In genomic region chr10:32357056-32357735, GRCh38 we compare ENCODE assay signal across 19 cellular contexts. TPM values are rescaled to one million over a fixed set of nuclear protein-coding genes. Genes with fewer than 3 reads are reported as not detected.
DNase-seq lines count a peak whose midpoint lies in the region; ATAC-seq lines count a peak whose summit lies in the region.
"Had no signal": no experiment of that assay in that cellular context is flagged by ENCODE, and none has a peak within 500 bp of the region (broad histone marks: within the 10 kb centered on the region; RNA-seq: fewer than 3 reads in every experiment).

No MANE protein-coding gene starts in this region.

- H3K36me3 Mint-ChIP-seq in activated CD8-positive, alpha-beta memory T cell treated with anti-CD3 and anti-CD28 coated beads, Interleukin-2, amount 10 ng/mL, durations not matched to agents 7 days and 5 days: peaks cover 46% of the 10 kb centered on the region
- H3K36me3 Mint-ChIP-seq in T-helper 2 cell treated with Interferon-gamma antibody and Interleukin-4, amounts not matched to agents 5 μg/mL and 100 μg/mL, for 36 hours (ENCODE audit: low read depth): peaks cover 31% of the 10 kb centered on the region
- H3K36me3 Mint-ChIP-seq in activated naive CD8-positive, alpha-beta T cell treated with anti-CD3 and anti-CD28 coated beads for 36 hours: peaks cover 32% of the 10 kb centered on the region
- H3K36me3 Mint-ChIP-seq in stimulated activated effector memory CD8-positive, alpha-beta T cell treated with anti-CD3 and anti-CD28 coated beads, Interleukin-12 subunit alpha, Interleukin-12 subunit beta, amount 100 ng/mL, for 72 hours: peaks cover 28% of the 10 kb centered on the region

- peak; percentile 77 for DNase-seq in activated CD8-positive, alpha-beta memory T cell treated with anti-CD3 and anti-CD28 coated beads, Interleukin-2, amount 10 ng/mL, durations not matched to agents 7 days and 5 days
- DNase-seq in activated CD8-positive, alpha-beta memory T cell treated with anti-CD3 and anti-CD28 coated beads, Interleukin-2, amount 50 U/mL, for 48 hours: no peak
- no peak for DNase-seq in T-helper 2 cell treated with Interferon-gamma antibody and Interleukin-4, amounts not matched to agents 5 μg/mL and 100 μg/mL, for 36 hours (ENCODE audit: low spot score)
- DNase-seq in activated naive CD8-positive, alpha-beta T cell treated with anti-CD3 and anti-CD28 coated beads for 36 hours: no peak
- no peak for DNase-seq in stimulated activated effector memory CD8-positive, alpha-beta T cell treated with anti-CD3 and anti-CD28 coated beads, Interleukin-12 subunit alpha, Interleukin-12 subunit beta, amount 100 ng/mL, for 72 hours (ENCODE audit: low spot score in 2 of 2)
- DNase-seq in medulla oblongata (ENCODE audit: extremely low spot score): no peak
- no peak for DNase-seq in NCI-H1436 treated with DMSO at 0.1 percent for 48 hours (lab: John Stamatoyannopoulos, UW)
- DNase-seq: endodermal cell, naive B cell, NCI-H1105 treated with DMSO at 0.1 percent for 48 hours, NCI-H2081 treated with DMSO at 0.1 percent for 48 hours, NCI-H524, pancreas, right cardiac atrium, SK-N-SH had no signal

- H3K4me1 Mint-ChIP-seq in activated CD8-positive, alpha-beta memory T cell treated with anti-CD3 and anti-CD28 coated beads, Interleukin-2, amount 10 ng/mL, durations not matched to agents 7 days and 5 days: peaks cover 80% of the 10 kb centered on the region
- H3K4me1 Mint-ChIP-seq in T-helper 2 cell treated with Interferon-gamma antibody and Interleukin-4, amounts not matched to agents 5 μg/mL and 100 μg/mL, for 36 hours (ENCODE audit: low read depth): peaks cover 54% of the 10 kb centered on the region
- peaks cover 62% of the 10 kb centered on the region for H3K4me1 Mint-ChIP-seq in activated naive CD8-positive, alpha-beta T cell treated with anti-CD3 and anti-CD28 coated beads for 36 hours
- peaks cover 58% of the 10 kb centered on the region for H3K4me1 Mint-ChIP-seq in stimulated activated effector memory CD8-positive, alpha-beta T cell treated with anti-CD3 and anti-CD28 coated beads, Interleukin-12 subunit alpha, Interleukin-12 subunit beta, amount 100 ng/mL, for 72 hours

- CTCF ChIA-PET in activated CD8-positive, alpha-beta memory T cell treated with anti-CD3 and anti-CD28 coated beads, Interleukin-2, amount 10 ng/mL, durations not matched to agents 7 days and 5 days (lab: Charles Lee): interaction anchor here (0.6 to 2.7 kb wide), 8 partner anchors 9 to 146 kb away, joined by 3 to 19 read pairs (median 6); no protein-coding TSS in a partner anchor

- peak; percentile 83 for ATAC-seq in activated CD8-positive, alpha-beta memory T cell treated with anti-CD3 and anti-CD28 coated beads, Interleukin-2, amount 10 ng/mL, durations not matched to agents 7 days and 5 days
- peak; percentile 91 for ATAC-seq in stimulated activated effector memory CD8-positive, alpha-beta T cell treated with anti-CD3 and anti-CD28 coated beads, Interleukin-12 subunit alpha, Interleukin-12 subunit beta, amount 100 ng/mL, for 72 hours
- no peak for ATAC-seq in HG02981 (IDR thresholded peaks at IDR 0.05; ENCODE audit: unreplicated experiment)
- ATAC-seq: A549, HCT116, pancreas, right cardiac atrium had no signal

- H3K27me3 Mint-ChIP-seq in activated CD8-positive, alpha-beta memory T cell treated with anti-CD3 and anti-CD28 coated beads, Interleukin-2, amount 10 ng/mL, durations not matched to agents 7 days and 5 days: no peaks in the 10 kb centered on the region
- H3K27me3 Mint-ChIP-seq in T-helper 2 cell treated with Interferon-gamma antibody and Interleukin-4, amounts not matched to agents 5 μg/mL and 100 μg/mL, for 36 hours (ENCODE audit: low read depth): no peaks in the 10 kb centered on the region
- H3K27me3 Mint-ChIP-seq in activated naive CD8-positive, alpha-beta T cell treated with anti-CD3 and anti-CD28 coated beads for 36 hours: no peaks in the 10 kb centered on the region
- H3K27me3 Mint-ChIP-seq: memory B cell, naive B cell had no signal

- H3K9me3 Mint-ChIP-seq in activated CD8-positive, alpha-beta memory T cell treated with anti-CD3 and anti-CD28 coated beads, Interleukin-2, amount 10 ng/mL, durations not matched to agents 7 days and 5 days (ENCODE audit: low read depth): peaks cover 2% of the 10 kb centered on the region
- H3K9me3 Mint-ChIP-seq in T-helper 2 cell treated with Interferon-gamma antibody and Interleukin-4, amounts not matched to agents 5 μg/mL and 100 μg/mL, for 36 hours: peaks cover 9% of the 10 kb centered on the region
- peaks cover 12% of the 10 kb centered on the region for H3K9me3 Mint-ChIP-seq in activated naive CD8-positive, alpha-beta T cell treated with anti-CD3 and anti-CD28 coated beads for 36 hours
- H3K9me3 Mint-ChIP-seq in stimulated activated effector memory CD8-positive, alpha-beta T cell treated with anti-CD3 and anti-CD28 coated beads, Interleukin-12 subunit alpha, Interleukin-12 subunit beta, amount 100 ng/mL, for 72 hours: no peaks in the 10 kb centered on the region
- H3K9me3 Mint-ChIP-seq: memory B cell, naive B cell had no signal

- H3K4me3 Mint-ChIP-seq in activated CD8-positive, alpha-beta memory T cell treated with anti-CD3 and anti-CD28 coated beads, Interleukin-2, amount 10 ng/mL, durations not matched to agents 7 days and 5 days: peak overlapping the region; percentile 65
- H3K4me3 Mint-ChIP-seq in T-helper 2 cell treated with Interferon-gamma antibody and Interleukin-4, amounts not matched to agents 5 μg/mL and 100 μg/mL, for 36 hours: peak overlapping the region; percentile 53
- H3K4me3 Mint-ChIP-seq in activated naive CD8-positive, alpha-beta T cell treated with anti-CD3 and anti-CD28 coated beads for 36 hours: peak overlapping the region; percentile 48
- peak overlapping the region; percentile 36 for H3K4me3 Mint-ChIP-seq in stimulated activated effector memory CD8-positive, alpha-beta T cell treated with anti-CD3 and anti-CD28 coated beads, Interleukin-12 subunit alpha, Interleukin-12 subunit beta, amount 100 ng/mL, for 72 hours
- H3K4me3 Mint-ChIP-seq: endodermal cell, memory B cell, naive B cell had no signal

- peak overlapping the region; percentile 94 for H3K27ac Mint-ChIP-seq in activated CD8-positive, alpha-beta memory T cell treated with anti-CD3 and anti-CD28 coated beads, Interleukin-2, amount 10 ng/mL, durations not matched to agents 7 days and 5 days
- peak overlapping the region; percentile 95 for H3K27ac Mint-ChIP-seq in T-helper 2 cell treated with Interferon-gamma antibody and Interleukin-4, amounts not matched to agents 5 μg/mL and 100 μg/mL, for 36 hours
- peak overlapping the region; percentile 86 for H3K27ac Mint-ChIP-seq in activated naive CD8-positive, alpha-beta T cell treated with anti-CD3 and anti-CD28 coated beads for 36 hours
- H3K27ac Mint-ChIP-seq in stimulated activated effector memory CD8-positive, alpha-beta T cell treated with anti-CD3 and anti-CD28 coated beads, Interleukin-12 subunit alpha, Interleukin-12 subunit beta, amount 100 ng/mL, for 72 hours: peak overlapping the region; percentile 85
- H3K27ac Mint-ChIP-seq: endodermal cell had no signal

RNA-seq across cellular contexts. Expression of gene EPC1, which starts 10.2 kb away (rescaled TPM):
- 10 to 100 TPM; 32.1 to 42.3 TPM for total RNA-seq in activated CD8-positive, alpha-beta memory T cell treated with anti-CD3 and anti-CD28 coated beads, Interleukin-2, amount 10 ng/mL, durations not matched to agents 7 days and 5 days
- 10 to 100 TPM; 32.1 to 33.1 TPM for total RNA-seq in activated naive CD8-positive, alpha-beta T cell treated with anti-CD3 and anti-CD28 coated beads for 36 hours
